11 cellular contexts compared by ENCODE assay signal in the genomic region with DNA sequence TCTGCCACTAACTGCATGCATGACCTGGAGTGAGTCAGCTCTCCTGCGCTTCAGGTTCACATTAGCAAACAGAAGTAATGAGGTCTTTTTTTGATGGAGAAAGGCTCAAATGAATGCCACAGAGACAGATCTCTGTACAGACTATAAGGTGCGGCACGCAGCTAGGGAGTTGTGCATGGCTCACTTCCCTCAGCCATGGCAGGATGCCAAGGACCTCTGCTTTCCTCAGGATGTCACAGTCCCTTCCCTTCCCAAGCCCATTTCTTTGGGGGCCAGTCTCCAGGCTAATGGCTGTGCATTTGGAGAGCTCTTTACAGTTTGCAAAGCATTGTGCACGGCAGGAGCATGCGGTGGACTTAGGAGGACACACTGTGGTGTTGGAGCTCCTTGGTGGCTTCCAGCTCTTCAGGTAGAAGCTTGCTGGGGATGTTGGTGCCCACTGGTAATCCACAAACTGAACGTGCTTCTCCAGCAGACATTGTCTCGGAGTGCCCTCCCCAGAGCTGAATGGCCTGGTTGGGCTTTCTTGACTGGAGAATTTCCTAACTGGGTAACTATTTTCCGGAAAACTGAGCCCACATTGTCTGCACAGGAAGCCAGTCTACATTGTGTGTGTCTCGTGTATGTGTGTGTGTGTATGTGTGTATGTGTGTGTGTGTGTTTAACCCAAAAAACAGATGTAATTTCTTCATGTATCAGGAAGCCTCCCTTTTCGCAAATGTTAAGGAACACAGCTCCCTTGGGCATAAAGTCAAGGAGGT.
DNase-seq lines count a peak whose midpoint lies in the region; ATAC-seq, FAIRE-seq and TF ChIP-seq lines count a peak whose summit lies in the region.
"Had no signal": no experiment of that assay in that cellular context is flagged by ENCODE, and none has a peak within 500 bp of the region (broad histone marks: within the 10 kb centered on the region; RNA-seq: fewer than 3 reads in every experiment).

No MANE protein-coding gene starts in this region.

- H3K27me3 ChIP-seq in bronchial epithelial cell (ENCODE audit: control insufficient read depth, insufficient read depth, low read length) = peaks cover 6% of the 10 kb centered on the region

- peak; percentile 13 for FAIRE-seq in bronchial epithelial cell (lab: Jason Lieb, UNC)

- peak; percentile 41 for ATAC-seq in left lobe of liver
- no peak for ATAC-seq in GM21737 (IDR thresholded peaks at IDR 0.05; ENCODE audit: unreplicated experiment)
- no peak for ATAC-seq in GM18870 (IDR thresholded peaks at IDR 0.05; ENCODE audit: unreplicated experiment)
- no peak for ATAC-seq in GM18517 (IDR thresholded peaks at IDR 0.05; ENCODE audit: unreplicated experiment)
- ATAC-seq: CD8-positive, alpha-beta T cell had no signal

- no peak overlapping the region for H3K4me3 ChIP-seq in bronchial epithelial cell (ENCODE audit: low read depth, low read length)

- H3K36me3 ChIP-seq in bronchial epithelial cell (ENCODE audit: control insufficient read depth, insufficient read depth, low read length) = no peaks in the 10 kb centered on the region

- DNase-seq in Ammon's horn (ENCODE audit: low spot score) (peak; percentile 34), KG1 (lab: John Stamatoyannopoulos, UW) (peak; percentile 55), bronchial epithelial cell (ENCODE audit: low read depth) (peak; percentile 43), left lobe of liver (ENCODE audit: low spot score) (no peak), activated gamma-delta T cell treated with Interleukin-2 at 50 U/mL for 16 hours (no peak)
- DNase-seq: CD8-positive, alpha-beta T cell; glutamatergic neuron; NCI-H1436 treated with DMSO at 0.1 percent for 48 hours had no signal

- TF ChIP-seq CTCF in bronchial epithelial cell (IDR thresholded peaks at IDR 0.05; ENCODE audit: insufficient read depth, low read length, severe bottlenecking) = no peak

Comparison
In these comparisons a context has a peak if more than half of its experiments do, and no peak if none do; other contexts are left out.
1. DNase-seq: peak in Ammon's horn (single experiment), KG1 (single experiment) and bronchial epithelial cell (single experiment); none in left lobe of liver (single experiment) and activated gamma-delta T cell treated with Interleukin-2 at 50 U/mL for 16 hours (single experiment).